In the genomic region with DNA sequence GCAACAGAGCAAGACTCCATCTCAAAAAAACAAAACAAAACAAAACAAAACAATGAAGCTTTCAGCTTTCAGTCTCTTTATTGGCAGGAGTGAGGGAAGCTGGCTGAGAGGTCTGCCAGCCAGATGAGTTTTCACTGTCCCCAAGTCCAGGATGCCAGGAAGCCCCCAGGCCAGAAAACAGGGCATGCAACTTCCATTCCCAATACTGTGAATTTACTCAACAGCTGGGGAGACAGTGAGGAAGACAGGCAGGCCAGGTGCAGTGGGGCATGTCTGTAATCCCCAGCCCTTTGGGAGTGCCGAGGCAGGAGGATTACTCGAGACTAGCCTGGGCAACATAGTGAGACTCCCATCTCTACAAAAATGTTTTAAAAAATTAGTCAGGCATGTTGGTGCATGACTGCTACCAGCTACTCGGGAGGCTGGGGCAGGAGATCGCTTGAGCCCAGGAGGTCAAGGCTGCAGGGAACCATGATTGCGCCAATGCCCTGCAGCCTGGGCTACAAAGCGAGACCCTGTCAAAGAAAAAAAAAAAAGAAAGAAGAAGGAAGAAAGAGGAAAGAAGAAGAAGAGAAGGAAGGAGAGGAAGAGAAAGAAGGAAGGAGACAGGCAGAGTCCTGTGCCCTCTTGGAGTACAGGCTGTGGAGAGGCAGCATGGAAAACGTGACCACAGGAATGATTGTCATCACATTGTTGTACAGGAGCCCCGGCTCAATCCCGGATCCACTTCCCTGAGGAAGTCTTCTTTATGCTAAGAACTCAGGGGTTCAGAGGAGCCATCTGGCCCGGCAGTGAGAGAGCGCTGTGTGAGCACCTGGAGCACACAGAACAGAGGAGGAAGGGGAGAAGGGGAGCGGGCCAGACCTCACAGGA, we compare ENCODE assay signal across 15 cellular contexts. TPM values are rescaled to one million over a fixed set of nuclear protein-coding genes. Genes with fewer than 3 reads are reported as not detected.
A peak's percentile ranks its signal among the peaks of the same experiment; 100 is the strongest.
DNase-seq lines count a peak whose midpoint lies in the region; ATAC-seq, FAIRE-seq and TF ChIP-seq lines count a peak whose summit lies in the region.
"Had no signal": no experiment of that assay in that cellular context is flagged by ENCODE, and none has a peak within 500 bp of the region (broad histone marks: within the 10 kb centered on the region; RNA-seq: fewer than 3 reads in every experiment).

No MANE protein-coding gene starts in this region.

- H3K27ac Mint-ChIP-seq in MCF 10A (ENCODE audit: low read depth, unreplicated experiment) (no peak overlapping the region), WTC11 (no peak overlapping the region)
- H3K27ac Mint-ChIP-seq: activated naive CD8-positive, alpha-beta T cell had no signal

- no peaks in the 10 kb centered on the region for H3K9me2 ChIP-seq in MM.1S (replicated peaks; ENCODE audit: insufficient read depth, low read length)

- POLR2A ChIA-PET in MCF 10A (lab: Yijun Ruan, JAX) = interaction anchor here (0.6 kb wide), 1 partner anchor 63 kb away, joined by 4 read pairs; no protein-coding TSS in a partner anchor
- POLR2A ChIA-PET in WTC11 (lab: Charles Lee) = no interaction called here

- no peak for TF ChIP-seq POLR2A in breast epithelium (IDR thresholded peaks at IDR 0.05)

- no peak overlapping the region for H3K4me2 ChIP-seq in MM.1S (ENCODE audit: low read depth, low read length)

- no peaks in the 10 kb centered on the region for H3K36me3 ChIP-seq in breast epithelium
- no peaks in the 10 kb centered on the region for H3K36me3 ChIP-seq in upper lobe of right lung
- no peaks in the 10 kb centered on the region for H3K36me3 ChIP-seq in MM.1S (replicated peaks; ENCODE audit: insufficient read depth, low read length)
- H3K36me3 ChIP-seq: heart right ventricle, left lung had no signal

- TF ChIP-seq CTCF in breast epithelium (IDR thresholded peaks at IDR 0.05) (no peak), MCF 10A (IDR thresholded peaks at IDR 0.05; ENCODE audit: unreplicated experiment) (no peak), WTC11 (IDR thresholded peaks at IDR 0.05) (no peak), upper lobe of right lung (IDR thresholded peaks at IDR 0.05) (no peak), MM.1S (IDR thresholded peaks at IDR 0.05; ENCODE audit: low read length) (no peak), D721Med (IDR thresholded peaks at IDR 0.05; ENCODE audit: insufficient read depth, missing control alignments) (no peak)

- no peaks in the 10 kb centered on the region for H3K4me1 Mint-ChIP-seq in MCF 10A (ENCODE audit: insufficient read depth, unreplicated experiment)
- peaks cover 8% of the 10 kb centered on the region for H3K4me1 Mint-ChIP-seq in WTC11

- no peaks in the 10 kb centered on the region for H3K79me2 ChIP-seq in MM.1S (ENCODE audit: low read length)

- H3K4me3 Mint-ChIP-seq in MCF 10A (ENCODE audit: unreplicated experiment) (no peak overlapping the region), WTC11 (no peak overlapping the region)
- H3K4me3 Mint-ChIP-seq: activated naive CD8-positive, alpha-beta T cell had no signal

- peaks cover 15% of the 10 kb centered on the region for H3K27me3 Mint-ChIP-seq in MCF 10A (ENCODE audit: insufficient read depth, unreplicated experiment)
- H3K27me3 Mint-ChIP-seq in WTC11 (ENCODE audit: low read depth) = no peaks in the 10 kb centered on the region; the same call in 1 of the 2 replicates
- H3K27me3 Mint-ChIP-seq: activated naive CD8-positive, alpha-beta T cell had no signal

- no peaks in the 10 kb centered on the region for H3K9me3 Mint-ChIP-seq in MCF 10A (ENCODE audit: unreplicated experiment)
- no peaks in the 10 kb centered on the region for H3K9me3 Mint-ChIP-seq in WTC11

- peak overlapping the region; percentile 29 to 32 for H3K27ac ChIP-seq in breast epithelium
- no peak overlapping the region for H3K27ac ChIP-seq in upper lobe of right lung
- no peak overlapping the region for H3K27ac ChIP-seq in MM.1S (ENCODE audit: low read length)
- H3K27ac ChIP-seq: heart right ventricle, left lung had no signal

- H3K4me1 ChIP-seq in breast epithelium = no peaks in the 10 kb centered on the region
- H3K4me1 ChIP-seq in upper lobe of right lung = peaks cover 4% of the 10 kb centered on the region
- no peaks in the 10 kb centered on the region for H3K4me1 ChIP-seq in MM.1S (ENCODE audit: low read length)

- CTCF ChIA-PET in MCF 10A (lab: Yijun Ruan, JAX) (interaction anchor here (0.5 to 3.6 kb wide), 15 partner anchors 10 to 788 kb away, joined by 3 to 46 read pairs (median 5); a partner anchor contains a TSS), WTC11 (lab: Charles Lee) (interaction anchor here (0.6 to 3.6 kb wide), 10 partner anchors 9 to 584 kb away, joined by 3 to 22 read pairs (median 4); a partner anchor contains a TSS)

- no peak overlapping the region for H3K4me3 ChIP-seq in breast epithelium
- no peak overlapping the region for H3K4me3 ChIP-seq in upper lobe of right lung
- no peak overlapping the region for H3K4me3 ChIP-seq in MM.1S (ENCODE audit: low read length)
- H3K4me3 ChIP-seq: heart right ventricle, left lung, skin epidermis had no signal

- no peaks in the 10 kb centered on the region for H4K20me1 ChIP-seq in MM.1S (ENCODE audit: insufficient read depth, low read length)

- no peak overlapping the region for H2AFZ ChIP-seq in MM.1S (ENCODE audit: low read length)

- intact Hi-C loops in breast epithelium (cut with DNase I; ENCODE audit: low total_unique reads) = loop anchor here (2.0 kb wide), 1 partner anchor 41 kb away; no protein-coding TSS in a partner anchor
- intact Hi-C loops in MCF 10A (cut with micrococcal nuclease) = loop anchor here (5.0 kb wide), 1 partner anchor 370 kb away; no protein-coding TSS in a partner anchor
- intact Hi-C loops in left colon (cut with DNase I, micrococcal nuclease) = no loop called here
- intact Hi-C loops in upper lobe of right lung (cut with DNase I) = no loop called here

- no peak overlapping the region for H3K9ac ChIP-seq in MM.1S (ENCODE audit: low read length)

- H3K9me3 ChIP-seq in breast epithelium = no peaks in the 10 kb centered on the region
- no peaks in the 10 kb centered on the region for H3K9me3 ChIP-seq in upper lobe of right lung
- H3K9me3 ChIP-seq in MM.1S (replicated peaks; ENCODE audit: insufficient read depth, low read length) = no peaks in the 10 kb centered on the region
- H3K9me3 ChIP-seq: heart right ventricle, left lung had no signal

- FAIRE-seq in D721Med (lab: Jason Lieb, UNC) = no peak
- FAIRE-seq: endometrium had no signal

- H3F3A ChIP-seq in MM.1S (ENCODE audit: insufficient read depth, low read length) = no peaks in the 10 kb centered on the region

- H3K36me3 Mint-ChIP-seq in MCF 10A (ENCODE audit: insufficient read depth, unreplicated experiment) (peaks cover 3% of the 10 kb centered on the region), WTC11 (no peaks in the 10 kb centered on the region)
- H3K36me3 Mint-ChIP-seq: activated naive CD8-positive, alpha-beta T cell had no signal

- H3K27me3 ChIP-seq in breast epithelium (no peaks in the 10 kb centered on the region), upper lobe of right lung (no peaks in the 10 kb centered on the region), MM.1S (replicated peaks; ENCODE audit: insufficient read depth, low read length) (no peaks in the 10 kb centered on the region)
- H3K27me3 ChIP-seq: heart right ventricle, left lung had no signal

- DNase-seq in breast epithelium (ENCODE audit: low spot score in 2 of 2) = peak in 1 of 2 donors; percentile 29
- no peak for DNase-seq in MCF 10A (ENCODE audit: unreplicated experiment)
- DNase-seq in WTC11 (ENCODE audit: low spot score) = no peak
- no peak for DNase-seq in left colon
- DNase-seq in upper lobe of right lung = peak; percentile 35
- DNase-seq in MM.1S = no peak
- DNase-seq in D721Med (ENCODE audit: insufficient read length, low spot score) = no peak
- DNase-seq: activated CD8-positive, alpha-beta memory T cell treated with anti-CD3 and anti-CD28 coated beads, Interleukin-2, amount 50 U/mL, for 4 hours; heart right ventricle; left lung; NCI-H2081 treated with DMSO at 0.1 percent for 48 hours had no signal

- BruUV-seq in MCF 10A (replicated peaks; lab: Mats Ljungman, UMichigan) = no TSS peak

- ATAC-seq in WTC11 (peak; percentile 18), left colon (peak; percentile 22), upper lobe of right lung (peak; percentile 31), HG02938 (IDR thresholded peaks at IDR 0.05; ENCODE audit: unreplicated experiment) (no peak)

TF ChIP-seq in WTC11, 78 proteins besides CTCF, POLR2A, EP300 and RAD21:
- TF ChIP-seq, protein P1, sequence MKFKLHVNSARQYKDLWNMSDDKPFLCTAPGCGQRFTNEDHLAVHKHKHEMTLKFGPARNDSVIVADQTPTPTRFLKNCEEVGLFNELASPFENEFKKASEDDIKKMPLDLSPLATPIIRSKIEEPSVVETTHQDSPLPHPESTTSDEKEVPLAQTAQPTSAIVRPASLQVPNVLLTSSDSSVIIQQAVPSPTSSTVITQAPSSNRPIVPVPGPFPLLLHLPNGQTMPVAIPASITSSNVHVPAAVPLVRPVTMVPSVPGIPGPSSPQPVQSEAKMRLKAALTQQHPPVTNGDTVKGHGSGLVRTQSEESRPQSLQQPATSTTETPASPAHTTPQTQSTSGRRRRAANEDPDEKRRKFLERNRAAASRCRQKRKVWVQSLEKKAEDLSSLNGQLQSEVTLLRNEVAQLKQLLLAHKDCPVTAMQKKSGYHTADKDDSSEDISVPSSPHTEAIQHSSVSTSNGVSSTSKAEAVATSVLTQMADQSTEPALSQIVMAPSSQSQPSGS (CRISPR knock-in tag; IDR thresholded peaks at IDR 0.05; ENCODE audit: borderline replicate concordance, low read depth) = no peak
- TF ChIP-seq ZNF263 (CRISPR knock-in tag; IDR thresholded peaks at IDR 0.05; ENCODE audit: low read depth) (peak; percentile 61; the same call in 1 of the 2 replicates), ZNF121 (CRISPR knock-in tag; IDR thresholded peaks at IDR 0.05) (0 out of 2 replicates have a peak, but pooled peaks have one; percentile 11)
- TF ChIP-seq, protein P2, sequence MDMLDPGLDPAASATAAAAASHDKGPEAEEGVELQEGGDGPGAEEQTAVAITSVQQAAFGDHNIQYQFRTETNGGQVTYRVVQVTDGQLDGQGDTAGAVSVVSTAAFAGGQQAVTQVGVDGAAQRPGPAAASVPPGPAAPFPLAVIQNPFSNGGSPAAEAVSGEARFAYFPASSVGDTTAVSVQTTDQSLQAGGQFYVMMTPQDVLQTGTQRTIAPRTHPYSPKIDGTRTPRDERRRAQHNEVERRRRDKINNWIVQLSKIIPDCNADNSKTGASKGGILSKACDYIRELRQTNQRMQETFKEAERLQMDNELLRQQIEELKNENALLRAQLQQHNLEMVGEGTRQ (CRISPR knock-in tag; IDR thresholded peaks at IDR 0.05) = 0 out of 2 replicates have a peak, but pooled peaks have one; percentile 40

RNA-seq across cellular contexts. Expression of a gene that starts 29.2 kb away (rescaled TPM):
- total RNA-seq in breast epithelium (10 to 100 TPM in 1 of 3 donors, 1 to 10 TPM in 2; 2.8 to 10.7 (median 2.9) TPM), MCF 10A (2022) (not detected in 2 replicates), WTC11 (2021) (3.2 to 4.4 TPM (median 3.7 TPM) in 3 replicates), left colon (under 1 TPM; 0.31 to 0.59 TPM), upper lobe of right lung (3.3 TPM)

Comparison
In these comparisons a context has a peak if more than half of its experiments do, and no peak if none do; other contexts are left out.
1. H3K27ac ChIP-seq: peak in breast epithelium (2 of 2); none in upper lobe of right lung (single experiment) and MM.1S (single experiment).
2. intact Hi-C loops: an anchor here in breast epithelium (2.0 kb wide) and MCF 10A (5.0 kb wide); none called in left colon and upper lobe of right lung.